In genomic region chr12:122399254-122399591, GRCh38 we compare ENCODE assay signal across 8 cellular contexts. TPM values are rescaled to one million over a fixed set of nuclear protein-coding genes. Genes with fewer than 3 reads are reported as not detected.
DNase-seq lines count a peak whose midpoint lies in the region; ATAC-seq and TF ChIP-seq lines count a peak whose summit lies in the region.

No MANE protein-coding gene starts in this region.

- ATAC-seq in naive thymus-derived CD4-positive, alpha-beta T cell, result peak; percentile 23
- no peak for ATAC-seq in GM21786 (IDR thresholded peaks at IDR 0.05; ENCODE audit: unreplicated experiment)

- peak overlapping the region; percentile 95 for H3K27ac ChIP-seq in A673 (ENCODE audit: low read depth, low read length, poor library complexity, severe bottlenecking)
- peak overlapping the region; percentile 56 for H3K27ac ChIP-seq in naive thymus-derived CD4-positive, alpha-beta T cell (ENCODE audit: low read depth, low read length)

- intact Hi-C loops in A673 (cut with micrococcal nuclease; ENCODE audit: unreplicated experiment), result loop anchor here (1.0 kb wide), 2 partner anchors 24 to 72 kb away; no protein-coding TSS in a partner anchor
- intact Hi-C loops in dendritic cell treated with granulocyte-macrophage colony-stimulating factor and Interleukin-4, amounts not matched to agents 40 ng/mL and 50 ng/mL, for 4 days (cut with micrococcal nuclease), result loop anchor here (1.0 kb wide), 1 partner anchor 72 kb away; no protein-coding TSS in a partner anchor
- intact Hi-C loops in naive thymus-derived CD4-positive, alpha-beta T cell (cut with micrococcal nuclease), result loop anchor here (1.0 kb wide), 5 partner anchors 23 to 353 kb away; partner anchors contain the start of genes CLIP1 (in 1 of the 2), DENR (in 1 of the 2) and ZCCHC8 (in 1 of the 2)

- H3K4me1 Mint-ChIP-seq in dendritic cell treated with granulocyte-macrophage colony-stimulating factor and Interleukin-4, amounts not matched to agents 40 ng/mL and 50 ng/mL, for 4 days (ENCODE audit: low read depth), result peaks cover 34% of the 10 kb centered on the region
- peaks cover 25 to 53% (median 42%) of the 10 kb centered on the region in 7 donors for H3K4me1 Mint-ChIP-seq in naive thymus-derived CD4-positive, alpha-beta T cell

- no peaks in the 10 kb centered on the region for H3K27me3 Mint-ChIP-seq in dendritic cell treated with granulocyte-macrophage colony-stimulating factor and Interleukin-4, amounts not matched to agents 40 ng/mL and 50 ng/mL, for 4 days
- no peaks in the 10 kb centered on the region for H3K27me3 Mint-ChIP-seq in naive thymus-derived CD4-positive, alpha-beta T cell

- no peaks in the 10 kb centered on the region for H3K36me3 ChIP-seq in A673 (ENCODE audit: insufficient read depth, low read length, poor library complexity, severe bottlenecking)
- H3K36me3 ChIP-seq in naive thymus-derived CD4-positive, alpha-beta T cell (ENCODE audit: control insufficient read depth in 2 of 3, insufficient read depth in 3 of 3, low read length in 3 of 3), result peaks cover 0 to 2% (median 0%) of the 10 kb centered on the region in 3 experiments

- BruUV-seq in A673 (replicated peaks; lab: Mats Ljungman, UMichigan), result no TSS peak

- POLR2A ChIA-PET in A673 (lab: Charles Lee; ENCODE audit: low non-redundant PET), result no interaction called here
- POLR2A ChIA-PET in naive thymus-derived CD4-positive, alpha-beta T cell (lab: Charles Lee), result interaction anchor here (0.5 to 4.1 kb wide), 8 partner anchors 10 to 127 kb away, joined by 3 to 40 read pairs (median 4); partner anchors contain the start of genes CLIP1, KNTC1, RSRC2 and ZCCHC8

- H3K4me3 ChIP-seq in A673 (ENCODE audit: low read depth, low read length, poor library complexity, severe bottlenecking), result peak overlapping the region; percentile 18
- peak overlapping the region; percentile 39 for H3K4me3 ChIP-seq in LNCaP clone FGC (ENCODE audit: low read depth, low read length)
- H3K4me3 ChIP-seq in naive thymus-derived CD4-positive, alpha-beta T cell (ENCODE audit: low read length), result no peak overlapping the region

- no peak for DNase-seq in A673 (ENCODE audit: low spot score)
- no peak for DNase-seq in LNCaP clone FGC (ENCODE audit: low read depth)
- no peak for DNase-seq in naive thymus-derived CD4-positive, alpha-beta T cell
- DNase-seq in NCI-H526 treated with DMSO at 0.1 percent for 48 hours (lab: John Stamatoyannopoulos, UW), result no peak
- no peak for DNase-seq in NCI-H69 (lab: John Stamatoyannopoulos, UW)
- no peak for DNase-seq in stimulated activated CD4-positive, alpha-beta T cell treated with anti-CD3 and anti-CD28 coated beads, Interleukin-12 subunit alpha, Interleukin-12 subunit beta, amount 100 ng/mL, for 4 hours

- H3K27me3 ChIP-seq in A673 (replicated peaks; ENCODE audit: insufficient read depth, low read depth, low read length, poor library complexity), result no peaks in the 10 kb centered on the region
- H3K27me3 ChIP-seq in naive thymus-derived CD4-positive, alpha-beta T cell (ENCODE audit: control insufficient read depth in 2 of 2, insufficient read depth in 2 of 2, low read length in 2 of 2), result no peaks in the 10 kb centered on the region

- H3K9me3 Mint-ChIP-seq in dendritic cell treated with granulocyte-macrophage colony-stimulating factor and Interleukin-4, amounts not matched to agents 40 ng/mL and 50 ng/mL, for 4 days, result no peaks in the 10 kb centered on the region
- no peaks in the 10 kb centered on the region for H3K9me3 Mint-ChIP-seq in naive thymus-derived CD4-positive, alpha-beta T cell

- H3K4me1 ChIP-seq in A673 (ENCODE audit: insufficient read depth, low read length, poor library complexity, severe bottlenecking), result peaks cover 34% of the 10 kb centered on the region
- H3K4me1 ChIP-seq in naive thymus-derived CD4-positive, alpha-beta T cell (ENCODE audit: control insufficient read depth in 2 of 2, insufficient read depth in 2 of 2, low read length in 2 of 2), result peaks cover 0 to 9% of the 10 kb centered on the region in 2 donors

- H3K36me3 Mint-ChIP-seq in dendritic cell treated with granulocyte-macrophage colony-stimulating factor and Interleukin-4, amounts not matched to agents 40 ng/mL and 50 ng/mL, for 4 days (ENCODE audit: low read depth), result peaks cover 44% of the 10 kb centered on the region
- H3K36me3 Mint-ChIP-seq in naive thymus-derived CD4-positive, alpha-beta T cell, result peaks cover 3 to 10% (median 8%) of the 10 kb centered on the region in 5 donors

- H3K4me3 Mint-ChIP-seq in dendritic cell treated with granulocyte-macrophage colony-stimulating factor and Interleukin-4, amounts not matched to agents 40 ng/mL and 50 ng/mL, for 4 days, result no peak overlapping the region
- H3K4me3 Mint-ChIP-seq in naive thymus-derived CD4-positive, alpha-beta T cell, result peak overlapping the region in 6 of 10 donors; percentile 55 to 80 (median 72)

- TF ChIP-seq CTCF in A673 (conservative IDR thresholded peaks at IDR 0.05; ENCODE audit: low read depth, low read length) (no peak), LNCaP clone FGC (IDR thresholded peaks at IDR 0.05; ENCODE audit: control insufficient read depth, extremely low read depth, insufficient read depth) (no peak)

- peak overlapping the region; percentile 85 for H3K27ac Mint-ChIP-seq in dendritic cell treated with granulocyte-macrophage colony-stimulating factor and Interleukin-4, amounts not matched to agents 40 ng/mL and 50 ng/mL, for 4 days
- peak overlapping the region; percentile 83 to 96 (median 89) for H3K27ac Mint-ChIP-seq in naive thymus-derived CD4-positive, alpha-beta T cell

- CTCF ChIA-PET in A673 (lab: Charles Lee), result interaction anchor here (1.6 to 2.2 kb wide), 3 partner anchors 14 to 72 kb away, joined by 4 to 47 read pairs (median 11); partner anchors contain the start of gene CLIP1
- CTCF ChIA-PET in naive thymus-derived CD4-positive, alpha-beta T cell (lab: Charles Lee), result interaction anchor here (0.6 to 12.1 kb wide), 26 partner anchors 9 to 1954 kb away, joined by 3 to 223 read pairs (median 4); partner anchors contain the start of gene CLIP1

- no peaks in the 10 kb centered on the region for H3K9me3 ChIP-seq in A673 (ENCODE audit: low read depth, low read length, poor library complexity, severe bottlenecking)
- no peaks in the 10 kb centered on the region for H3K9me3 ChIP-seq in naive thymus-derived CD4-positive, alpha-beta T cell (ENCODE audit: control insufficient read depth in 2 of 3, low read length in 3 of 3)

RNA-seq across cellular contexts. Expression of gene CLIP1, which starts 23.2 kb away (rescaled TPM):
- 52.1 and 62.2 TPM in 2 replicates for total RNA-seq in A673 (2021)
- total RNA-seq in naive thymus-derived CD4-positive, alpha-beta T cell, result 10 to 100 TPM; 54.7 to 89.3 (median 65.1) TPM
- polyA plus RNA-seq in naive thymus-derived CD4-positive, alpha-beta T cell, result 10 to 100 TPM; 13.6 to 25.8 TPM
